32 cellular contexts compared by ENCODE assay signal in the genomic region with DNA sequence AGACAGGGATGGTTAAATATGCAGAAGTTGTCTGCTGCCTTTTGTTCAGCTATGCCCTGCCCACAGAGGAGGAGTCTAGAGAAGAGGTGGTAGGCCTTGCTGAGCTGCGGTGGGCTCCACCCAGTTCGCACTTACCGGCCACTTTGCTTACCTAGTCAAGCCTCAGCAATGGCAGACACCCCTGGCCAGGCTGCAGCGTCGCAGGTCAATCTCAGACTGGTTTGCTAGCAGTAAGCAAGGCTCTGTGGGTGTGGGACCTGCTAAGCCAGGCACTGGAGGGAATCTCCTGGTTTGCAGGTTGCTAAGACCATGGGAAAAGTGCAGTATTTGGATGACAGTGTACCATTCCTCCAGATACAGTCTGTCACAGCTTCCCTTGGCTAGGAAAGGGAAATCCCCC.
"Had no signal": no experiment of that assay in that cellular context is flagged by ENCODE, and none has a peak within 500 bp of the region (broad histone marks: within the 10 kb centered on the region; RNA-seq: fewer than 3 reads in every experiment).

No MANE protein-coding gene starts in this region.

- H3K4me1 Mint-ChIP-seq: activated CD4-positive, alpha-beta T cell treated with anti-CD3 and anti-CD28 coated beads for 36 hours; activated naive CD8-positive, alpha-beta T cell treated with anti-CD3 and anti-CD28 coated beads, Interleukin-2, amount 50 U/mL, for 24 hours; brain had no signal

- DNase-seq: activated CD4-positive, alpha-beta T cell treated with anti-CD3 and anti-CD28 coated beads for 36 hours; activated CD4-positive, alpha-beta T cell treated with anti-CD3 and anti-CD28 coated beads, Interleukin-2, amount 10 ng/mL, durations not matched to agents 7 days and 5 days; activated CD4-positive, alpha-beta T cell treated with anti-CD3 and anti-CD28 coated beads, Interleukin-2, amount 50 U/mL, for 48 hours; activated CD8-positive, alpha-beta memory T cell treated with anti-CD3 and anti-CD28 coated beads, Interleukin-2, amount 50 U/mL, for 4 hours; activated gamma-delta T cell treated with Interleukin-2 at 50 U/mL for 16 hours; activated naive CD4-positive, alpha-beta T cell treated with anti-CD3 and anti-CD28 coated beads, Interleukin-2, amount 10 ng/mL, durations not matched to agents 7 days and 5 days; activated naive CD8-positive, alpha-beta T cell treated with anti-CD3 and anti-CD28 coated beads, Interleukin-2, amount 50 U/mL, for 24 hours; activated T-cell treated with anti-CD3 and anti-CD28 coated beads for 4 hours; activated T-cell treated with anti-CD3 and anti-CD28 coated beads, Interleukin-2, amount 50 U/mL, for 4 hours; anterior cingulate cortex; Kasumi-1; KG1; MG63; NCI-H1048; NCI-H1105 treated with DMSO at 0.1 percent for 48 hours; NCI-H1436 treated with DMSO at 0.1 percent for 48 hours; NCI-H187 treated with DMSO at 0.1 percent for 48 hours; NCI-H2081; NCI-H2171 treated with DMSO at 0.1 percent for 48 hours; NCI-H2227 treated with DMSO at 0.1 percent for 48 hours; NCI-H446; NCI-H510A treated with DMSO at 0.1 percent for 48 hours; NCI-H526 treated with DMSO at 0.1 percent for 48 hours; PC-9; SHP77; SJCRH30 had no signal

- H3K4me1 ChIP-seq: SJCRH30 had no signal

- H3K27me3 ChIP-seq: MG63 had no signal

- H3K9me3 ChIP-seq: MG63 had no signal

- ATAC-seq: activated CD4-positive, alpha-beta T cell treated with anti-CD3 and anti-CD28 coated beads for 36 hours; activated CD4-positive, CD25-positive, alpha-beta regulatory T cell treated with anti-CD3 and anti-CD28 coated beads, Interleukin-2, amount 50 U/mL, for 24 hours; activated naive CD8-positive, alpha-beta T cell treated with anti-CD3 and anti-CD28 coated beads, Interleukin-2, amount 50 U/mL, for 24 hours; activated T-cell treated with anti-CD3 and anti-CD28 coated beads, Interleukin-2, amount 50 U/mL, for 4 hours had no signal

- H3K36me3 Mint-ChIP-seq: activated naive CD4-positive, alpha-beta T cell treated with anti-CD3 and anti-CD28 coated beads, Interleukin-2, amount 10 ng/mL, durations not matched to agents 7 days and 5 days; activated naive CD8-positive, alpha-beta T cell; brain had no signal

- H2AFZ ChIP-seq: PC-9 had no signal

- H3K4me3 Mint-ChIP-seq: activated CD4-positive, alpha-beta T cell treated with anti-CD3 and anti-CD28 coated beads for 36 hours; activated CD4-positive, alpha-beta T cell treated with anti-CD3 and anti-CD28 coated beads, Interleukin-2, amount 10 ng/mL, durations not matched to agents 7 days and 5 days; activated naive CD4-positive, alpha-beta T cell treated with anti-CD3 and anti-CD28 coated beads, Interleukin-2, amount 10 ng/mL, durations not matched to agents 7 days and 5 days; activated naive CD8-positive, alpha-beta T cell; activated naive CD8-positive, alpha-beta T cell treated with anti-CD3 and anti-CD28 coated beads, Interleukin-2, amount 50 U/mL, for 24 hours; activated T-cell treated with anti-CD3 and anti-CD28 coated beads, Interleukin-2, amount 50 U/mL, for 4 hours; activated T-helper 1 cell treated with anti-CD3 and anti-CD28 coated beads, Interleukin-12 subunit alpha, Interleukin-12 subunit beta, Interleukin-2, Interleukin-4 antibody, amounts not matched to agents 30 ng/mL and 10 ng/mL and 1 ng/mL, durations not matched to agents 14 hours and 24 hours and 36 hours; brain; T-helper 2 cell treated with Interferon-gamma antibody and Interleukin-4, amounts not matched to agents 5 μg/mL and 100 μg/mL, for 36 hours had no signal

- H3K36me3 ChIP-seq: MG63, SJCRH30 had no signal

- H3K4me2 ChIP-seq: PC-9 had no signal

- H3K9me3 Mint-ChIP-seq: activated CD4-positive, alpha-beta T cell treated with anti-CD3 and anti-CD28 coated beads, Interleukin-2, amount 10 ng/mL, durations not matched to agents 7 days and 5 days; activated naive CD4-positive, alpha-beta T cell treated with anti-CD3 and anti-CD28 coated beads, Interleukin-2, amount 10 ng/mL, durations not matched to agents 7 days and 5 days; activated naive CD8-positive, alpha-beta T cell treated with anti-CD3 and anti-CD28 coated beads, Interleukin-2, amount 50 U/mL, for 24 hours; activated T-cell treated with anti-CD3 and anti-CD28 coated beads, Interleukin-2, amount 50 U/mL, for 4 hours; activated T-helper 1 cell treated with anti-CD3 and anti-CD28 coated beads, Interleukin-12 subunit alpha, Interleukin-12 subunit beta, Interleukin-2, Interleukin-4 antibody, amounts not matched to agents 30 ng/mL and 10 ng/mL and 1 ng/mL, durations not matched to agents 14 hours and 24 hours and 36 hours; T-helper 2 cell treated with Interferon-gamma antibody and Interleukin-4, amounts not matched to agents 5 μg/mL and 100 μg/mL, for 36 hours had no signal

- H3K27ac ChIP-seq: PC-9, SJCRH30, SK-N-MC had no signal

- H3K4me3 ChIP-seq: MG63, PC-9, SJCRH30, SK-N-MC had no signal

- H3K27ac Mint-ChIP-seq: activated CD4-positive, alpha-beta T cell treated with anti-CD3 and anti-CD28 coated beads for 36 hours; activated CD4-positive, alpha-beta T cell treated with anti-CD3 and anti-CD28 coated beads, Interleukin-2, amount 10 ng/mL, durations not matched to agents 7 days and 5 days; activated naive CD4-positive, alpha-beta T cell treated with anti-CD3 and anti-CD28 coated beads, Interleukin-2, amount 10 ng/mL, durations not matched to agents 7 days and 5 days; activated naive CD8-positive, alpha-beta T cell; activated naive CD8-positive, alpha-beta T cell treated with anti-CD3 and anti-CD28 coated beads, Interleukin-2, amount 50 U/mL, for 24 hours; activated T-helper 1 cell treated with anti-CD3 and anti-CD28 coated beads, Interleukin-12 subunit alpha, Interleukin-12 subunit beta, Interleukin-2, Interleukin-4 antibody, amounts not matched to agents 30 ng/mL and 10 ng/mL and 1 ng/mL, durations not matched to agents 14 hours and 24 hours and 36 hours; brain; T-helper 2 cell treated with Interferon-gamma antibody and Interleukin-4, amounts not matched to agents 5 μg/mL and 100 μg/mL, for 36 hours had no signal
